8 cellular contexts compared by ENCODE assay signal in genomic region chr2:197453914-197454398, GRCh38.
DNase-seq lines count a peak whose midpoint lies in the region; ATAC-seq and TF ChIP-seq lines count a peak whose summit lies in the region.

No MANE protein-coding gene starts in this region.

- peaks cover 44% of the 10 kb centered on the region for H3K4me1 Mint-ChIP-seq in stimulated activated naive CD8-positive, alpha-beta T cell treated with anti-CD3 and anti-CD28 coated beads, Interleukin-15, amount 100 ng/mL, for 72 hours

- H3K4me1 ChIP-seq in HAP-1: peaks cover 11% of the 10 kb centered on the region

- H3K27me3 Mint-ChIP-seq in stimulated activated naive CD8-positive, alpha-beta T cell treated with anti-CD3 and anti-CD28 coated beads, Interleukin-15, amount 100 ng/mL, for 72 hours: no peaks in the 10 kb centered on the region

- H3K27ac Mint-ChIP-seq in stimulated activated naive CD8-positive, alpha-beta T cell treated with anti-CD3 and anti-CD28 coated beads, Interleukin-15, amount 100 ng/mL, for 72 hours: peak overlapping the region; percentile 100

- no peaks in the 10 kb centered on the region for H3K36me3 ChIP-seq in HAP-1 (replicated peaks)

- peak; percentile 73 for ATAC-seq in stimulated activated naive CD8-positive, alpha-beta T cell treated with anti-CD3 and anti-CD28 coated beads, Interleukin-15, amount 100 ng/mL, for 72 hours

- peak overlapping the region; percentile 98 to 99 for H3K4me3 Mint-ChIP-seq in stimulated activated naive CD8-positive, alpha-beta T cell treated with anti-CD3 and anti-CD28 coated beads, Interleukin-15, amount 100 ng/mL, for 72 hours

- H3K9me3 ChIP-seq in HAP-1: no peaks in the 10 kb centered on the region

- TF ChIP-seq CTCF in LNCaP clone FGC (IDR thresholded peaks at IDR 0.05; ENCODE audit: control insufficient read depth, extremely low read depth, insufficient read depth): no peak
- TF ChIP-seq CTCF in astrocyte of the spinal cord (IDR thresholded peaks at IDR 0.05; ENCODE audit: low read depth, low read length): no peak

- in situ Hi-C loops in HAP-1 (cut with MboI; ENCODE audit: low sequenced_read_pairs): no loop called here
- in situ Hi-C loops in astrocyte of the spinal cord (cut with HindIII; ENCODE audit: low sequenced_read_pairs): no loop called here

- DNase-seq in NCI-H748 treated with DMSO at 0.1 percent for 48 hours (lab: John Stamatoyannopoulos, UW) (peak; percentile 69), NCI-H748 (lab: John Stamatoyannopoulos, UW; ENCODE audit: unreplicated experiment) (no peak), HAP-1 (ENCODE audit: low spot score in 2 of 2) (peak; percentile 67 to 70), LNCaP clone FGC (ENCODE audit: low read depth) (peak; percentile 78), astrocyte of the spinal cord (ENCODE audit: low read depth, low spot score) (peak; percentile 92), iris pigment epithelial cell (ENCODE audit: low read depth) (peak; percentile 96)
- DNase-seq in stimulated activated naive CD8-positive, alpha-beta T cell treated with anti-CD3 and anti-CD28 coated beads, Interleukin-15, amount 100 ng/mL, for 72 hours: no peak
- no peak for DNase-seq in activated effector memory CD4-positive, alpha-beta T cell treated with anti-CD3 and anti-CD28 coated beads, Interleukin-2, amount 50 U/mL, for 16 hours

- H3K27me3 ChIP-seq in HAP-1 (ENCODE audit: low read depth): no peaks in the 10 kb centered on the region

- H3K4me3 ChIP-seq in HAP-1: peak overlapping the region; percentile 90
- peak overlapping the region; percentile 97 for H3K4me3 ChIP-seq in LNCaP clone FGC (ENCODE audit: low read depth, low read length)
- peak overlapping the region; percentile 100 for H3K4me3 ChIP-seq in astrocyte of the spinal cord (ENCODE audit: low read depth, low read length)

- H3K9me3 Mint-ChIP-seq in stimulated activated naive CD8-positive, alpha-beta T cell treated with anti-CD3 and anti-CD28 coated beads, Interleukin-15, amount 100 ng/mL, for 72 hours: no peaks in the 10 kb centered on the region

Comparison
In these comparisons a context has a peak if more than half of its experiments do, and no peak if none do; other contexts are left out.
1. DNase-seq: peak in NCI-H748 treated with DMSO at 0.1 percent for 48 hours (single experiment), HAP-1 (2 of 2), LNCaP clone FGC (single experiment), astrocyte of the spinal cord (single experiment) and iris pigment epithelial cell (single experiment); none in NCI-H748 (single experiment), stimulated activated naive CD8-positive, alpha-beta T cell treated with anti-CD3 and anti-CD28 coated beads, Interleukin-15, amount 100 ng/mL, for 72 hours (0 of 2) and activated effector memory CD4-positive, alpha-beta T cell treated with anti-CD3 and anti-CD28 coated beads, Interleukin-2, amount 50 U/mL, for 16 hours (single experiment).
2. Peak in every context shown above with its lines, with median percentiles within 50 percentile points of each other: H3K4me3 ChIP-seq.